In the genomic region with DNA sequence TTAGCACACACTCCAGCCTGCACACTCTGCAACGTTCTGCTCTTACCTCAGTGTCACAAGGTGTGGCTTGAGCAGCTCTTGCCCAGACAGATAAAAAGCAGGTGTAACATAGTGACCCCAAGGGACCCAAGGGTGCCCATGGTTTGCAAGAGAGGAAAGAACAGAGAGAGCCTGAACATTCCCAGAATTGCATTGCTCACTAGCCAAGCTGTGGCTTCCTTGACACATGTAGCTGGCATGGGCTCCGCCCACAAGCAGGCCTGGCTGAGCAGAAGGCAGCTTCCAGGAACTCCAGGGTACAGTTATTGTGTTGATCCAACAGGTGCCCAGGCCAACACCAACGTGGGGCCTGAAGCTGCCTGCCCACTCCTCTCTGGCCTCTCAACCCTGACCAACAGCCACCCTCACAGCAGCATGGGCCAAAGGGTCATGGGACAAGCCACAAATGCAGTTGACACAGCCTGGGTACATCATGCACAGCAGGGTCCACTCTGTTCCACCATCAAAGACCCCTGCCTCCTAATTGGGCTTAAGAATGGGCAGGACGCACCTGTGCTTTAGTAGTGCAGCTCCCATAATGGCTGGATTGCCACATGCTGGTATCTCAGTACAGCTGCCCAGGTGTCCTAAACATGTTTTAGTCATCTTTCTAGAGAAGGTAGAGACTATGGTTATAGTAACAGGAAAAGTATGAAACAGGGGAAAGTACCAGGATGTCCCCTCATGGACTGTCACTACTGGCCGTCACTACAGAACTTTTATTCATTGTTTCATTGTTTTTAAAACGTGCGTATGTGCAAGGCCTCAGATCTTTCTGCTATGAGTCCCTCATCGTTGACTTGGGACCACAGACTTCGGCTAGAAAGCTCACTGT, we compare ENCODE assay signal across 16 cellular contexts.
DNase-seq lines count a peak whose midpoint lies in the region; TF ChIP-seq lines count a peak whose summit lies in the region.
"Had no signal": no experiment of that assay in that cellular context is flagged by ENCODE, and none has a peak within 500 bp of the region (broad histone marks: within the 10 kb centered on the region; RNA-seq: fewer than 3 reads in every experiment).

No MANE protein-coding gene starts in this region.

- H3K4me3 ChIP-seq in OCI-LY3 (ENCODE audit: low read length): peak overlapping the region; percentile 24; the same call in 1 of the 2 replicates
- H3K4me3 ChIP-seq: hepatocyte had no signal

- TF ChIP-seq CTCF in OCI-LY3 (IDR thresholded peaks at IDR 0.05; ENCODE audit: low read depth, low read length): no peak

- H3K9ac ChIP-seq in OCI-LY3 (ENCODE audit: low read length): no peak overlapping the region
- H3K9ac ChIP-seq: KMS-11 had no signal

- peaks cover 50% of the 10 kb centered on the region for H3K4me1 ChIP-seq in OCI-LY3 (ENCODE audit: low read length)

- H4K20me1 ChIP-seq in OCI-LY3 (ENCODE audit: insufficient read depth, low read length): no peaks in the 10 kb centered on the region

- no peaks in the 10 kb centered on the region for H3K27me3 ChIP-seq in OCI-LY3 (ENCODE audit: low read depth, low read length)
- H3K27me3 ChIP-seq: hepatocyte had no signal

- H3K9me3 ChIP-seq in OCI-LY3 (ENCODE audit: insufficient read depth, low read length): no peaks in the 10 kb centered on the region

- no peaks in the 10 kb centered on the region for H3K79me2 ChIP-seq in OCI-LY3 (ENCODE audit: low read length)
- H3K79me2 ChIP-seq: hepatocyte had no signal

- peak overlapping the region; percentile 30; the same call in 1 of the 2 replicates for H3K27ac ChIP-seq in OCI-LY3 (ENCODE audit: low read length)
- H3K27ac ChIP-seq: hepatocyte, KMS-11 had no signal

- peak overlapping the region; percentile 49 for H3K4me2 ChIP-seq in OCI-LY3 (ENCODE audit: low read length)
- H3K4me2 ChIP-seq: hepatocyte, KMS-11 had no signal

- no peaks in the 10 kb centered on the region for H3K36me3 ChIP-seq in OCI-LY3 (replicated peaks; ENCODE audit: low read depth, low read length)

- DNase-seq in EH (ENCODE audit: low read depth) (peak; percentile 23), glomerular visceral epithelial cell (ENCODE audit: extremely low spot score) (peak; percentile 35), renal cortical epithelial cell (ENCODE audit: low read depth) (peak; percentile 88), NCI-H226 (no peak), NCI-H1417 (lab: John Stamatoyannopoulos, UW) (no peak), NCI-H146 (lab: John Stamatoyannopoulos, UW) (no peak)
- DNase-seq in activated effector memory CD4-positive, alpha-beta T cell treated with Interleukin-2 at 50 U/mL for 16 hours: no peak
- DNase-seq: activated CD4-positive, alpha-beta T cell treated with anti-CD3 and anti-CD28 coated beads for 4 hours; activated naive CD4-positive, alpha-beta T cell; DMS79 treated with DMSO at 0.1 percent for 48 hours; GOT3; naive thymus-derived CD8-positive, alpha-beta T cell; NCI-H446 treated with DMSO at 0.1 percent for 48 hours had no signal

- no peak overlapping the region for H2AFZ ChIP-seq in OCI-LY3 (ENCODE audit: low read depth, low read length)
- H2AFZ ChIP-seq: hepatocyte had no signal

Comparison
In these comparisons a context has a peak if more than half of its experiments do, and no peak if none do; other contexts are left out.
1. DNase-seq: peak in EH (single experiment), glomerular visceral epithelial cell (single experiment) and renal cortical epithelial cell (single experiment); none in NCI-H226 (single experiment), NCI-H1417 (0 of 3), activated effector memory CD4-positive, alpha-beta T cell treated with Interleukin-2 at 50 U/mL for 16 hours (single experiment) and NCI-H146 (single experiment).